43 cellular contexts compared by ENCODE assay signal in genomic region chr16:27070776-27071175, GRCh38. TPM values are rescaled to one million over a fixed set of nuclear protein-coding genes. Genes with fewer than 3 reads are reported as not detected.
"Had no signal": no experiment of that assay in that cellular context is flagged by ENCODE, and none has a peak within 500 bp of the region (broad histone marks: within the 10 kb centered on the region; RNA-seq: fewer than 3 reads in every experiment).

No MANE protein-coding gene starts in this region.

- H3K36me3 ChIP-seq: adrenal gland, ascending aorta, brain microvascular endothelial cell, breast epithelium, cardiac muscle cell had no signal

- H3K27ac ChIP-seq: adrenal gland, ascending aorta, body of pancreas, brain microvascular endothelial cell, breast epithelium, cardiac muscle cell had no signal

- ATAC-seq: activated naive CD4-positive, alpha-beta T cell treated with anti-CD3 and anti-CD28 coated beads, Interleukin-2, amount 50 U/mL, for 72 hours; activated naive CD8-positive, alpha-beta T cell treated with anti-CD3 and anti-CD28 coated beads, Interleukin-2, amount 50 U/mL, for 24 hours; activated T-cell treated with anti-CD3 and anti-CD28 coated beads, Interleukin-2, amount 50 U/mL, for 4 hours; activated T-cell treated with anti-CD3 and anti-CD28 coated beads, Interleukin-2, amount 50 U/mL, for 72 hours; activated T-helper 17 cell treated with anti-CD3 and anti-CD28 coated beads, Interleukin-2, amount 50 U/mL, for 72 hours; body of pancreas had no signal

- H3K4me1 ChIP-seq: adrenal gland, ascending aorta, body of pancreas, breast epithelium had no signal

- H3K4me3 Mint-ChIP-seq: activated naive CD4-positive, alpha-beta T cell treated with anti-CD3 and anti-CD28 coated beads for 36 hours; activated naive CD4-positive, alpha-beta T cell treated with anti-CD3 and anti-CD28 coated beads, Interleukin-2, amount 10 ng/mL, durations not matched to agents 7 days and 5 days; activated naive CD4-positive, alpha-beta T cell treated with anti-CD3 and anti-CD28 coated beads, Interleukin-2, amount 50 U/mL, for 24 hours; activated naive CD8-positive, alpha-beta T cell; activated naive CD8-positive, alpha-beta T cell treated with anti-CD3 and anti-CD28 coated beads for 36 hours; activated naive CD8-positive, alpha-beta T cell treated with anti-CD3 and anti-CD28 coated beads, Interleukin-2, amount 10 ng/mL, durations not matched to agents 7 days and 5 days; activated naive CD8-positive, alpha-beta T cell treated with anti-CD3 and anti-CD28 coated beads, Interleukin-2, amount 50 U/mL, for 24 hours; activated T-cell treated with anti-CD3 and anti-CD28 coated beads, Interleukin-2, amount 50 U/mL, for 24 hours; activated T-cell treated with anti-CD3 and anti-CD28 coated beads, Interleukin-2, amount 50 U/mL, for 4 hours; activated T-cell treated with anti-CD3 and anti-CD28 coated beads, Interleukin-2, amount 50 U/mL, for 72 hours; activated T-helper 1 cell treated with anti-CD3 and anti-CD28 coated beads, Interleukin-12 subunit alpha, Interleukin-12 subunit beta, Interleukin-2, Interleukin-4 antibody, amounts not matched to agents 30 ng/mL and 10 ng/mL and 1 ng/mL, durations not matched to agents 14 hours and 24 hours and 36 hours; activated T-helper 17 cell treated with anti-CD3 and anti-CD28 coated beads, Interleukin-2, amount 50 U/mL, for 72 hours; brain; central memory CD8-positive, alpha-beta T cell had no signal

- H3K9me3 ChIP-seq: adrenal gland, ascending aorta, body of pancreas had no signal

- DNase-seq: activated effector memory CD4-positive, alpha-beta T cell treated with anti-CD3 and anti-CD28 coated beads, Interleukin-2, amount 50 U/mL, for 16 hours; activated effector memory CD4-positive, alpha-beta T cell treated with Interleukin-2 at 50 U/mL for 16 hours; activated gamma-delta T cell; activated gamma-delta T cell treated with Interleukin-2 at 50 U/mL for 16 hours; activated naive CD4-positive, alpha-beta T cell; activated naive CD4-positive, alpha-beta T cell treated with anti-CD3 and anti-CD28 coated beads for 36 hours; activated naive CD4-positive, alpha-beta T cell treated with anti-CD3 and anti-CD28 coated beads, Interleukin-2, amount 10 ng/mL, durations not matched to agents 7 days and 5 days; activated naive CD4-positive, alpha-beta T cell treated with anti-CD3 and anti-CD28 coated beads, Interleukin-2, amount 50 U/mL, for 16 hours; activated naive CD4-positive, alpha-beta T cell treated with Interleukin-2 at 50 U/mL for 16 hours; activated naive CD8-positive, alpha-beta T cell treated with anti-CD3 and anti-CD28 coated beads for 36 hours; activated naive CD8-positive, alpha-beta T cell treated with anti-CD3 and anti-CD28 coated beads, Interleukin-2, amount 10 ng/mL, durations not matched to agents 7 days and 5 days; activated naive CD8-positive, alpha-beta T cell treated with anti-CD3 and anti-CD28 coated beads, Interleukin-2, amount 50 U/mL, for 24 hours; activated T-cell treated with anti-CD3 and anti-CD28 coated beads, Interleukin-2, amount 50 U/mL, for 1 hour; activated T-cell treated with anti-CD3 and anti-CD28 coated beads, Interleukin-2, amount 50 U/mL, for 24 hours; activated T-cell treated with anti-CD3 and anti-CD28 coated beads, Interleukin-2, amount 50 U/mL, for 4 hours; activated T-cell treated with anti-CD3 and anti-CD28 coated beads, Interleukin-2, amount 50 U/mL, for 48 hours; activated T-cell treated with anti-CD3 and anti-CD28 coated beads, Interleukin-2, amount 50 U/mL, for 72 hours; adrenal gland; amniotic stem cell; amygdala; anterior cingulate cortex; aorta; body of pancreas; brain microvascular endothelial cell; caudate nucleus; central memory CD4-positive, alpha-beta T cell; cerebellar nuclear complex had no signal

- H3K4me1 Mint-ChIP-seq: activated naive CD4-positive, alpha-beta T cell treated with anti-CD3 and anti-CD28 coated beads, Interleukin-2, amount 10 ng/mL, durations not matched to agents 7 days and 5 days; activated naive CD4-positive, alpha-beta T cell treated with anti-CD3 and anti-CD28 coated beads, Interleukin-2, amount 50 U/mL, for 24 hours; activated naive CD8-positive, alpha-beta T cell treated with anti-CD3 and anti-CD28 coated beads for 36 hours; activated naive CD8-positive, alpha-beta T cell treated with anti-CD3 and anti-CD28 coated beads, Interleukin-2, amount 50 U/mL, for 24 hours; activated T-helper 17 cell treated with anti-CD3 and anti-CD28 coated beads, Interleukin-2, amount 50 U/mL, for 72 hours; central memory CD8-positive, alpha-beta T cell had no signal

- H3K27ac Mint-ChIP-seq: activated naive CD4-positive, alpha-beta T cell treated with anti-CD3 and anti-CD28 coated beads for 36 hours; activated naive CD4-positive, alpha-beta T cell treated with anti-CD3 and anti-CD28 coated beads, Interleukin-2, amount 10 ng/mL, durations not matched to agents 7 days and 5 days; activated naive CD4-positive, alpha-beta T cell treated with anti-CD3 and anti-CD28 coated beads, Interleukin-2, amount 50 U/mL, for 24 hours; activated naive CD8-positive, alpha-beta T cell; activated naive CD8-positive, alpha-beta T cell treated with anti-CD3 and anti-CD28 coated beads for 36 hours; activated naive CD8-positive, alpha-beta T cell treated with anti-CD3 and anti-CD28 coated beads, Interleukin-2, amount 10 ng/mL, durations not matched to agents 7 days and 5 days; activated naive CD8-positive, alpha-beta T cell treated with anti-CD3 and anti-CD28 coated beads, Interleukin-2, amount 50 U/mL, for 24 hours; activated T-cell treated with anti-CD3 and anti-CD28 coated beads, Interleukin-2, amount 50 U/mL, for 24 hours; activated T-cell treated with anti-CD3 and anti-CD28 coated beads, Interleukin-2, amount 50 U/mL, for 72 hours; activated T-helper 1 cell treated with anti-CD3 and anti-CD28 coated beads, Interleukin-12 subunit alpha, Interleukin-12 subunit beta, Interleukin-2, Interleukin-4 antibody, amounts not matched to agents 30 ng/mL and 10 ng/mL and 1 ng/mL, durations not matched to agents 14 hours and 24 hours and 36 hours; activated T-helper 17 cell treated with anti-CD3 and anti-CD28 coated beads, Interleukin-2, amount 50 U/mL, for 72 hours; activated T-helper 2 cell treated with anti-CD3 and anti-CD28 coated beads, Interferon-gamma antibody, Interleukin-2, Interleukin-4, amounts not matched to agents 10 μg/mL and 5 μg/mL and 100 μg/mL, durations not matched to agents 14 hours and 24 hours and 36 hours; brain had no signal

- H3K27me3 Mint-ChIP-seq: activated naive CD4-positive, alpha-beta T cell treated with anti-CD3 and anti-CD28 coated beads, Interleukin-2, amount 50 U/mL, for 24 hours; brain had no signal

- H3K27me3 ChIP-seq: ascending aorta, body of pancreas, brain microvascular endothelial cell, breast epithelium, cardiac muscle cell had no signal

- H3K36me3 Mint-ChIP-seq: activated naive CD4-positive, alpha-beta T cell treated with anti-CD3 and anti-CD28 coated beads, Interleukin-2, amount 10 ng/mL, durations not matched to agents 7 days and 5 days; activated naive CD4-positive, alpha-beta T cell treated with anti-CD3 and anti-CD28 coated beads, Interleukin-2, amount 50 U/mL, for 24 hours; activated naive CD4-positive, alpha-beta T cell treated with anti-CD3 and anti-CD28 coated beads, Interleukin-2, amount 50 U/mL, for 72 hours; activated naive CD8-positive, alpha-beta T cell; activated naive CD8-positive, alpha-beta T cell treated with anti-CD3 and anti-CD28 coated beads for 36 hours; brain had no signal

- H3K4me3 ChIP-seq: adrenal gland, ascending aorta, body of pancreas, breast epithelium, cardiac muscle cell had no signal

- FAIRE-seq: astrocyte, bronchial epithelial cell had no signal

- H3K9me3 Mint-ChIP-seq: activated naive CD4-positive, alpha-beta T cell treated with anti-CD3 and anti-CD28 coated beads for 36 hours; activated naive CD4-positive, alpha-beta T cell treated with anti-CD3 and anti-CD28 coated beads, Interleukin-2, amount 10 ng/mL, durations not matched to agents 7 days and 5 days; activated naive CD4-positive, alpha-beta T cell treated with anti-CD3 and anti-CD28 coated beads, Interleukin-2, amount 50 U/mL, for 24 hours; activated naive CD8-positive, alpha-beta T cell treated with anti-CD3 and anti-CD28 coated beads, Interleukin-2, amount 50 U/mL, for 24 hours; activated T-cell treated with anti-CD3 and anti-CD28 coated beads, Interleukin-2, amount 50 U/mL, for 72 hours; activated T-helper 1 cell treated with anti-CD3 and anti-CD28 coated beads, Interleukin-12 subunit alpha, Interleukin-12 subunit beta, Interleukin-2, Interleukin-4 antibody, amounts not matched to agents 30 ng/mL and 10 ng/mL and 1 ng/mL, durations not matched to agents 14 hours and 24 hours and 36 hours; activated T-helper 17 cell treated with anti-CD3 and anti-CD28 coated beads, Interleukin-2, amount 50 U/mL, for 72 hours; activated T-helper 2 cell treated with anti-CD3 and anti-CD28 coated beads, Interferon-gamma antibody, Interleukin-2, Interleukin-4, amounts not matched to agents 10 μg/mL and 5 μg/mL and 100 μg/mL, durations not matched to agents 14 hours and 24 hours and 36 hours; central memory CD8-positive, alpha-beta T cell had no signal

RNA-seq across cellular contexts. Expression of gene C16orf82, which starts 4.0 kb away (rescaled TPM):
- total RNA-seq: activated naive CD4-positive, alpha-beta T cell treated with anti-CD3 and anti-CD28 coated beads for 36 hours; activated naive CD4-positive, alpha-beta T cell treated with anti-CD3 and anti-CD28 coated beads, Interleukin-2, amount 50 U/mL, for 72 hours; activated naive CD8-positive, alpha-beta T cell treated with anti-CD3 and anti-CD28 coated beads for 36 hours; activated naive CD8-positive, alpha-beta T cell treated with anti-CD3 and anti-CD28 coated beads, Interleukin-2, amount 10 ng/mL, durations not matched to agents 7 days and 5 days; activated T-cell treated with anti-CD3 and anti-CD28 coated beads, Interleukin-2, amount 50 U/mL, for 4 hours; activated T-cell treated with anti-CD3 and anti-CD28 coated beads, Interleukin-2, amount 50 U/mL, for 72 hours; activated T-helper 1 cell treated with anti-CD3 and anti-CD28 coated beads, Interleukin-12 subunit alpha, Interleukin-12 subunit beta, Interleukin-2, Interleukin-4 antibody, amounts not matched to agents 30 ng/mL and 10 ng/mL and 1 ng/mL, durations not matched to agents 14 hours and 24 hours and 36 hours; activated T-helper 17 cell treated with anti-CD3 and anti-CD28 coated beads, Interleukin-2, amount 50 U/mL, for 72 hours; activated T-helper 2 cell treated with anti-CD3 and anti-CD28 coated beads, Interferon-gamma antibody, Interleukin-2, Interleukin-4, amounts not matched to agents 10 μg/mL and 5 μg/mL and 100 μg/mL, durations not matched to agents 14 hours and 24 hours and 36 hours; adrenal gland; aorta; ascending aorta; astrocyte; body of pancreas; bronchial epithelial cell; cardiac muscle cell; cardiac septum; cerebellum had no signal
- polyA plus RNA-seq: adipose tissue, adrenal gland, aorta, cardiac muscle cell had no signal
